In genomic region chr4:63607186-63607872, GRCh38 we compare ENCODE assay signal across 17 cellular contexts.
"Had no signal": no experiment of that assay in that cellular context is flagged by ENCODE, and none has a peak within 500 bp of the region (broad histone marks: within the 10 kb centered on the region; RNA-seq: fewer than 3 reads in every experiment).

No MANE protein-coding gene starts in this region.

- H3K9me3 ChIP-seq: gastrocnemius medialis, left ventricle myocardium inferior, upper lobe of right lung had no signal

- H3K27me3 ChIP-seq: gastrocnemius medialis, spleen, upper lobe of right lung had no signal

- H3K36me3 ChIP-seq: gastrocnemius medialis, left ventricle myocardium inferior, spleen, upper lobe of right lung had no signal

- H3K27ac ChIP-seq: gastrocnemius medialis, left ventricle myocardium inferior, spleen, upper lobe of right lung had no signal

- H3K4me3 ChIP-seq: gastrocnemius medialis, left ventricle myocardium inferior, spleen, upper lobe of right lung had no signal

- DNase-seq: activated B cell treated with CpG ODN at 0.5 μM for 24 hours; activated CD4-positive, alpha-beta memory T cell treated with anti-CD3 and anti-CD28 coated beads for 36 hours; activated CD4-positive, alpha-beta T cell treated with anti-CD3 and anti-CD28 coated beads for 4 hours; activated CD8-positive, alpha-beta memory T cell treated with anti-CD3 and anti-CD28 coated beads, Interleukin-2, amount 10 ng/mL, durations not matched to agents 7 days and 5 days; cerebellar nuclear complex; effector CD8-positive, alpha-beta T cell; gastrocnemius medialis; head of caudate nucleus; left ventricle myocardium inferior; mammary epithelial cell; nephron progenitor cell; nucleus accumbens; posterior cingulate gyrus; spleen; stimulated activated naive B cell treated with anti-CD40 and anti-IgM and Interleukin-4, amounts not matched to agents 10 μg/mL and 1 μg/mL and 100 μg/mL, for 72 hours; upper lobe of right lung had no signal

- H3K4me1 ChIP-seq: gastrocnemius medialis, left ventricle myocardium inferior, spleen, upper lobe of right lung had no signal

- ATAC-seq: activated CD8-positive, alpha-beta memory T cell treated with anti-CD3 and anti-CD28 coated beads, Interleukin-2, amount 10 ng/mL, durations not matched to agents 7 days and 5 days; esophagus mucosa; gastrocnemius medialis; stimulated activated naive B cell treated with anti-CD40 and anti-IgM and Interleukin-4, amounts not matched to agents 10 μg/mL and 1 μg/mL and 100 μg/mL, for 72 hours; upper lobe of right lung had no signal
